ENCODE assay signal across 13 cellular contexts in the genomic region with DNA sequence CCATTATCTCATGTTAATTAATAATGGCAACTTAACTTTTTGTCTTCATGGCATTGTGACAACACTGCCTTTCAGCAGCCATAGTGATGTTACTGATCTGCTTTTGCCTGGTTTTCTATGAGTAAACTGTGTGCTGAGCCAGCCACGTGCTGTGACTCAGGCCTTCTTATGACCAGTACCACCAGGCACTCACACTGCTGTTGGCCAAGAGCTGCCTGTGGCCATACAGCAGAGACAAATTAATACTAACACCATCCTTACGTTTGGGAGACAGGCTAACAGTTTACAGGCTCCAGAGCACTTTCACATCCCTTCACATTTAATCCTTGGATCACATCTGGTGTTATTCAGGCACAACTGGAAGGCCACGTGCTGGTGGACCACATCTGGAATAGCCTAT.
DNase-seq lines count a peak whose midpoint lies in the region; ATAC-seq, FAIRE-seq and TF ChIP-seq lines count a peak whose summit lies in the region.
"Had no signal": no experiment of that assay in that cellular context is flagged by ENCODE, and none has a peak within 500 bp of the region (broad histone marks: within the 10 kb centered on the region; RNA-seq: fewer than 3 reads in every experiment).

No MANE protein-coding gene starts in this region.

- TF ChIP-seq POLR2A in testis (IDR thresholded peaks at IDR 0.05): no peak

- no peaks in the 10 kb centered on the region for H3K27me3 Mint-ChIP-seq in astrocyte (ENCODE audit: low read depth, unreplicated experiment)
- H3K27me3 Mint-ChIP-seq in CD14-positive monocyte (ENCODE audit: low read depth in 3 of 3): peaks cover 1 to 2% (median 2%) of the 10 kb centered on the region in 3 donors
- H3K27me3 Mint-ChIP-seq: T-helper 17 cell had no signal

- no peak overlapping the region for H3K4me2 ChIP-seq in astrocyte (ENCODE audit: low read length)

- H3K36me3 Mint-ChIP-seq in astrocyte (ENCODE audit: low read depth, unreplicated experiment): no peaks in the 10 kb centered on the region
- H3K36me3 Mint-ChIP-seq in CD14-positive monocyte: peaks cover 2 to 3% of the 10 kb centered on the region in 2 donors

- no peaks in the 10 kb centered on the region for H3K27me3 ChIP-seq in astrocyte (ENCODE audit: insufficient read depth, low read length)
- H3K27me3 ChIP-seq in effector memory CD4-positive, alpha-beta T cell (replicated peaks; ENCODE audit: control insufficient read depth, insufficient read depth, low read length, poor library complexity, severe bottlenecking): no peaks in the 10 kb centered on the region
- no peaks in the 10 kb centered on the region for H3K27me3 ChIP-seq in testis

- H3K36me3 ChIP-seq in astrocyte (ENCODE audit: insufficient read depth, low read length) (no peaks in the 10 kb centered on the region), testis (ENCODE audit: low read depth, missing control alignments) (no peaks in the 10 kb centered on the region)
- H3K36me3 ChIP-seq in effector memory CD4-positive, alpha-beta T cell (ENCODE audit: control insufficient read depth, insufficient read depth, low read length): no peaks in the 10 kb centered on the region

- intact Hi-C loops in testis (cut with DNase I; ENCODE audit: low total_unique reads): no loop called here
- intact Hi-C loops in CD14-positive monocyte (cut with micrococcal nuclease): no loop called here

- no peak overlapping the region for H2AFZ ChIP-seq in astrocyte (ENCODE audit: low read depth, low read length)

- H3K4me3 Mint-ChIP-seq in astrocyte (ENCODE audit: unreplicated experiment): no peak overlapping the region
- H3K4me3 Mint-ChIP-seq in CD14-positive monocyte: no peak overlapping the region
- H3K4me3 Mint-ChIP-seq: H9, T-helper 17 cell had no signal

- H3K4me1 Mint-ChIP-seq in astrocyte (ENCODE audit: low read depth, unreplicated experiment): peaks cover 1% of the 10 kb centered on the region
- peaks cover 16% of the 10 kb centered on the region for H3K4me1 Mint-ChIP-seq in CD14-positive monocyte
- H3K4me1 Mint-ChIP-seq: H9, T-helper 17 cell had no signal

- H3K79me2 ChIP-seq in astrocyte (ENCODE audit: insufficient read depth, low read length): no peaks in the 10 kb centered on the region

- H4K20me1 ChIP-seq in astrocyte (ENCODE audit: insufficient read depth, low read length): no peaks in the 10 kb centered on the region

- H3K27ac ChIP-seq in astrocyte (ENCODE audit: low read depth, low read length): peak overlapping the region; percentile 13
- H3K27ac ChIP-seq in effector memory CD4-positive, alpha-beta T cell (ENCODE audit: insufficient read depth, low read length, poor library complexity, severe bottlenecking): no peak overlapping the region
- H3K27ac ChIP-seq in testis: no peak overlapping the region

- no peaks in the 10 kb centered on the region for H3K9me3 ChIP-seq in astrocyte (ENCODE audit: insufficient read depth, low read depth, low read length)
- H3K9me3 ChIP-seq in effector memory CD4-positive, alpha-beta T cell (ENCODE audit: control insufficient read depth, low read length): no peaks in the 10 kb centered on the region
- no peaks in the 10 kb centered on the region for H3K9me3 ChIP-seq in testis

- peak; percentile 86 for FAIRE-seq in astrocyte (lab: Jason Lieb, UNC)
- FAIRE-seq: endothelial cell of umbilical vein had no signal

- H3K27ac Mint-ChIP-seq in astrocyte (ENCODE audit: unreplicated experiment) (no peak overlapping the region), CD14-positive monocyte (no peak overlapping the region)
- H3K27ac Mint-ChIP-seq: H9, T-helper 17 cell had no signal

- peak; percentile 44 for DNase-seq in HK-2 (ENCODE audit: unreplicated experiment)
- peak; percentile 92 for DNase-seq in astrocyte (ENCODE audit: low read depth)
- DNase-seq in glomerular visceral epithelial cell (ENCODE audit: extremely low spot score): peak; percentile 54
- DNase-seq in effector memory CD4-positive, alpha-beta T cell: no peak
- DNase-seq in testis: no peak
- DNase-seq in CD14-positive monocyte (ENCODE audit: low spot score): no peak
- DNase-seq: GF-D8, H9, NCI-H1048, T-helper 17 cell had no signal

- H3K9ac ChIP-seq in astrocyte (ENCODE audit: low read length): no peak overlapping the region

- ATAC-seq in GM19455 (IDR thresholded peaks at IDR 0.05; ENCODE audit: unreplicated experiment): no peak
- ATAC-seq: left lobe of liver, T-helper 17 cell had no signal

- H3K9me3 Mint-ChIP-seq in astrocyte (ENCODE audit: unreplicated experiment): no peaks in the 10 kb centered on the region
- peaks cover 2 to 10% (median 7%) of the 10 kb centered on the region in 7 donors for H3K9me3 Mint-ChIP-seq in CD14-positive monocyte

- H3K4me1 ChIP-seq in astrocyte (ENCODE audit: insufficient read depth, low read length) (peaks cover 7% of the 10 kb centered on the region), testis (no peaks in the 10 kb centered on the region)
- no peaks in the 10 kb centered on the region for H3K4me1 ChIP-seq in effector memory CD4-positive, alpha-beta T cell (ENCODE audit: control insufficient read depth, insufficient read depth, low read length, poor library complexity, severe bottlenecking)

- 72 to 97% methylated on average over 3 of the region's 3 CpGs for WGBS in testis, 2 donors

- H3K4me3 ChIP-seq in astrocyte (ENCODE audit: insufficient read depth, low read depth, low read length): no peak overlapping the region
- H3K4me3 ChIP-seq in effector memory CD4-positive, alpha-beta T cell (ENCODE audit: insufficient read depth, low read depth, low read length, poor library complexity, severe bottlenecking): no peak overlapping the region
- no peak overlapping the region for H3K4me3 ChIP-seq in testis

- TF ChIP-seq CTCF in astrocyte (IDR thresholded peaks at IDR 0.05; ENCODE audit: insufficient read depth, low read depth, low read length): no peak
- no peak for TF ChIP-seq CTCF in testis (IDR thresholded peaks at IDR 0.05)
- no peak for TF ChIP-seq CTCF in CD14-positive monocyte (IDR thresholded peaks at IDR 0.05)

Comparison
In these comparisons a context has a peak if more than half of its experiments do, and no peak if none do; other contexts are left out.
1. DNase-seq: peak in HK-2 (single experiment), astrocyte (single experiment) and glomerular visceral epithelial cell (single experiment); none in effector memory CD4-positive, alpha-beta T cell (0 of 3), testis (single experiment) and CD14-positive monocyte (single experiment).